Comparison of ENCODE assay signal across 9 cellular contexts in the genomic region with DNA sequence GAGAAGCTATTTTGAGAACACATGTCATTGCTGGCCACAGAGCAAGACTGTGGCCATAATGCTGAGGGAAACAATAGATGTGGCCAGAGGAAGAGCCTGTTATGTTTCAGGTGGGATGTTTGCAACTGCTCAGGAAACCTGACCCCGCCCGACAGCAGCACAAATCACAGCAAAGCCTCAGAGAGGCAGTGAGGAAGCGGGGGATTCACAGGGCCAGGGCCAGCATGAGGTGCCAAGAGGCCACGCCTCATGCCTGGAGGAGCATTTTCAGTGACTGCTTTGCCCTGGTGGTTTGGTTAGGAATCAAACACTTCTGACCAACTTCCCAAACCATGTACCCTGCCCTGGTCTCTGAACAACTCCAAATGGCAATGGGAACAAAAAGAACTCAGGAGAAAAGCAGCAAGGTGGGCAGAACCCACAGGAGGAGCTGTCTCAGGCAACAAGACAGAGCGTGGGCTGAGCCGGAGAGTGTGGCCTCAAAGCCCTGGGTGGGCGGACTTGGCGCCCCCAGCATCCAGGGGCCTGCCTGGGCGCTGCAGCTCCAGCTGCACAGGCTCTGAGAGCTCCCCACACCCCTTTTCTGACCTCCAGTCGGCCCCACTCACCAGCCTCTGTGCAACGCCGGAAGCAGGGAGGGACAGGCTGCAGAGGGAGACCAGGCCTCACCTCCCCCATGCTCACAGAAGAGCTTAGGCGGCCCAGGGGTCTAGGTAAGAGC. TPM values are rescaled to one million over a fixed set of nuclear protein-coding genes. Genes with fewer than 3 reads are reported as not detected.
DNase-seq lines count a peak whose midpoint lies in the region; ATAC-seq and TF ChIP-seq lines count a peak whose summit lies in the region.
"Had no signal": no experiment of that assay in that cellular context is flagged by ENCODE, and none has a peak within 500 bp of the region (broad histone marks: within the 10 kb centered on the region; RNA-seq: fewer than 3 reads in every experiment).

No MANE protein-coding gene starts in this region.

- POLR2A ChIA-PET in HEK293 (lab: Yijun Ruan, JAX), result interaction anchor here (1.2 kb wide), 1 partner anchor 12 kb away, joined by 3 read pairs; no protein-coding TSS in a partner anchor

- H3K27me3 ChIP-seq in body of pancreas (no peaks in the 10 kb centered on the region), left lung (no peaks in the 10 kb centered on the region), stomach (no peaks in the 10 kb centered on the region)

- CTCF ChIA-PET in HEK293 (lab: Yijun Ruan, JAX), result interaction anchor here (0.5 to 3.8 kb wide), 8 partner anchors 8 to 169 kb away, joined by 3 to 18 read pairs (median 4); a partner anchor contains a TSS

- no peak overlapping the region for H3K4me3 ChIP-seq in HEK293 (ENCODE audit: low read depth, low read length)
- H3K4me3 ChIP-seq in body of pancreas, result no peak overlapping the region
- H3K4me3 ChIP-seq in left lung, result no peak overlapping the region
- H3K4me3 ChIP-seq in stomach, result no peak overlapping the region

- H3K9me3 ChIP-seq in HEK293 (ENCODE audit: control insufficient read depth, insufficient read depth, low read depth, low read length), result no peaks in the 10 kb centered on the region
- no peaks in the 10 kb centered on the region for H3K9me3 ChIP-seq in body of pancreas
- no peaks in the 10 kb centered on the region for H3K9me3 ChIP-seq in left lung
- no peaks in the 10 kb centered on the region for H3K9me3 ChIP-seq in stomach

- no peak for TF ChIP-seq CTCF in HEK293 (tag by site-specific recombination; IDR thresholded peaks at IDR 0.05)
- TF ChIP-seq CTCF in body of pancreas (IDR thresholded peaks at IDR 0.05), result no peak
- TF ChIP-seq CTCF in left lung (IDR thresholded peaks at IDR 0.05), result no peak
- no peak for TF ChIP-seq CTCF in stomach (IDR thresholded peaks at IDR 0.05)

- peaks cover 4 to 57% of the 10 kb centered on the region in 2 experiments; a peak in 2 of 3 replicates for H3K36me3 ChIP-seq in HEK293 (ENCODE audit: control insufficient read depth in 2 of 2, insufficient read depth in 1 of 2, low read length in 2 of 2)
- peaks cover 0 to 4% of the 10 kb centered on the region in 2 donors for H3K36me3 ChIP-seq in body of pancreas (replicated peaks in 1 of 2; ENCODE audit: insufficient read depth in 1 of 2, low read depth in 2 of 2)
- H3K36me3 ChIP-seq in left lung, result peaks cover 0 to 33% of the 10 kb centered on the region in 2 donors
- H3K36me3 ChIP-seq in stomach, result peaks cover 6 to 81% (median 67%) of the 10 kb centered on the region in 4 donors

- DNase-seq in body of pancreas, result no peak
- no peak for DNase-seq in left lung
- DNase-seq in stomach, result no peak
- DNase-seq in SW480 (ENCODE audit: low spot score), result no peak
- DNase-seq in NCI-H446 (lab: John Stamatoyannopoulos, UW), result no peak
- DNase-seq in NK-92 (lab: John Stamatoyannopoulos, UW; ENCODE audit: unreplicated experiment), result no peak
- no peak for DNase-seq in HK-2 (ENCODE audit: unreplicated experiment)
- DNase-seq: GOT3 had no signal

- intact Hi-C loops in body of pancreas (cut with DNase I) (no loop called here), left lung (cut with DNase I) (no loop called here), stomach (cut with DNase I; ENCODE audit: low total_unique reads) (no loop called here)

- H3K27ac ChIP-seq in HEK293 (ENCODE audit: extremely low read depth, low read depth, low read length) (0 out of 2 replicates have a peak overlapping the region, but pooled peaks have one; percentile 42), body of pancreas (peak overlapping the region in 2 of 4 donors; percentile 4 to 44), left lung (peak overlapping the region; percentile 56 to 57), stomach (peak overlapping the region; percentile 22 to 94 (median 62))

- WGBS in body of pancreas, 2 donors, result 85 to 86% methylated on average over 11 to 13 of the region's 13 CpGs
- WGBS in stomach, 5 donors, result 57 to 82% (median 70%) methylated on average over 9 to 13 of the region's 13 CpGs

- TF ChIP-seq POLR2A in body of pancreas (IDR thresholded peaks at IDR 0.05) (no peak), stomach (IDR thresholded peaks at IDR 0.05) (no peak)

- H3K4me1 ChIP-seq in HEK293 (ENCODE audit: control insufficient read depth, insufficient read depth, low read length), result peaks cover 3% of the 10 kb centered on the region; the same call in 1 of the 2 replicates
- H3K4me1 ChIP-seq in body of pancreas, result peaks cover 7% of the 10 kb centered on the region
- peaks cover 23 to 58% of the 10 kb centered on the region in 2 donors for H3K4me1 ChIP-seq in left lung
- peaks cover 0 to 47% (median 27%) of the 10 kb centered on the region in 4 donors for H3K4me1 ChIP-seq in stomach

- ATAC-seq in body of pancreas (peak; percentile 20), left lung (peak; percentile 48)

- no peak for TF ChIP-seq EP300 in stomach (IDR thresholded peaks at IDR 0.05)

TF ChIP-seq in HEK293, 187 proteins besides CTCF, POLR2A, EP300 and RAD21:
- TF ChIP-seq, protein P1, sequence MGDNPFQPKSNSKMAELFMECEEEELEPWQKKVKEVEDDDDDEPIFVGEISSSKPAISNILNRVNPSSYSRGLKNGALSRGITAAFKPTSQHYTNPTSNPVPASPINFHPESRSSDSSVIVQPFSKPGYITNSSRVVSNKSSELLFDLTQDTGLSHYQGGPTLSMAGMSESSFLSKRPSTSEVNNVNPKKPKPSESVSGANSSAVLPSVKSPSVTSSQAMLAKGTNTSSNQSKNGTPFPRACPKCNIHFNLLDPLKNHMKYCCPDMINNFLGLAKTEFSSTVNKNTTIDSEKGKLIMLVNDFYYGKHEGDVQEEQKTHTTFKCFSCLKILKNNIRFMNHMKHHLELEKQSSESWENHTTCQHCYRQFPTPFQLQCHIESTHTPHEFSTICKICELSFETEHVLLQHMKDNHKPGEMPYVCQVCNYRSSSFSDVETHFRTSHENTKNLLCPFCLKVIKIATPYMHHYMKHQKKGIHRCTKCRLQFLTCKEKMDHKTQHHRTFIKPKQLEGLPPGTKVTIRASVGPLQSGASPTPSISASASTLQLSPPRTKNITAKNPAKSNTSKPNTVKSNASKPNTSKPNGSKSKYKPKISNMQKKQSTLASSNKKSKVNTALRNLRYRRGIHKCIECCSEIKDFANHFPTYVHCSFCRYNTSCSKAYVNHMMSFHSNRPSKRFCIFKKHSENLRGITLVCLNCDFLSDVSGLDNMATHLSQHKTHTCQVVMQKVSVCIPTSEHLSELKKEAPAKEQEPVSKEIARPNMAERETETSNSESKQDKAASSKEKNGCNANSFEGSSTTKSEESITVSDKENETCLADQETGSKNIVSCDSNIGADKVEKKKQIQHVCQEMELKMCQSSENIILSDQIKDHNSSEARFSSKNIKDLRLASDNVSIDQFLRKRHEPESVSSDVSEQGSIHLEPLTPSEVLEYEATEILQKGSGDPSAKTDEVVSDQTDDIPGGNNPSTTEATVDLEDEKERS (tag by site-specific recombination; IDR thresholded peaks at IDR 0.05), result no peak
- TF ChIP-seq ZNF114 (tag by site-specific recombination; IDR thresholded peaks at IDR 0.05) (no peak), ZNF37A (tag by site-specific recombination; IDR thresholded peaks at IDR 0.05) (no peak), ZFHX2 (tag by site-specific recombination; conservative IDR thresholded peaks at IDR 0.05) (peak; percentile 95), ZNF670 (tag by site-specific recombination; IDR thresholded peaks at IDR 0.05; ENCODE audit: low read depth) (no peak), ZNF423 (tag by site-specific recombination; IDR thresholded peaks at IDR 0.05) (no peak), ZNF155 (tag by site-specific recombination; IDR thresholded peaks at IDR 0.05) (no peak), WT1 (tag by site-specific recombination; IDR thresholded peaks at IDR 0.05) (no peak), HOXA7 (CRISPR knock-in tag; IDR thresholded peaks at IDR 0.05; ENCODE audit: borderline replicate concordance) (no peak), EGR2 (tag by site-specific recombination; IDR thresholded peaks at IDR 0.05; ENCODE audit: low read depth) (peak; percentile 94), ZXDB (tag by site-specific recombination; IDR thresholded peaks at IDR 0.05) (no peak)

RNA-seq across cellular contexts. Expression of a gene that starts 20.6 kb away (rescaled TPM):
- total RNA-seq in body of pancreas (10 to 100 TPM in 1 of 2 donors, 1 to 10 TPM in 1; 9.6 to 18.1 TPM), left lung (10 to 100 TPM; 25.5 to 28.2 TPM), stomach (100 to 1,000 TPM in 1 of 5 donors, 10 to 100 TPM in 1, 1 to 10 TPM in 3; 7.6 to 107 (median 9.4) TPM)
- 10 to 100 TPM in 1 of 3 donors, 1 to 10 TPM in 2; 1.5 to 11.2 (median 6.2) TPM for polyA plus RNA-seq in stomach

RNA-seq across cellular contexts. Expression of a gene that starts 33.7 kb away (rescaled TPM):
- total RNA-seq in body of pancreas, result 10 to 100 TPM; 17.1 to 36.3 TPM
- 10 to 100 TPM; 26.1 to 28.7 TPM for total RNA-seq in left lung
- total RNA-seq in stomach, result 10 to 100 TPM in 3 of 5 donors, 1 to 10 TPM in 1, not detected in 1; 3.1 to 31.9 (median 17.3) TPM
- polyA plus RNA-seq in stomach, result 10 to 100 TPM; 60.3 to 83.4 (median 66.7) TPM

RNA-seq across cellular contexts. Expression of a gene that starts 45.5 kb away (rescaled TPM):
- 10 to 100 TPM; 34.8 to 77.8 TPM for total RNA-seq in body of pancreas
- total RNA-seq in left lung, result 10 to 100 TPM; 30.7 to 36.0 TPM
- 100 to 1,000 TPM in 2 of 5 donors, 10 to 100 TPM in 3; 26.1 to 188 (median 95.0) TPM for total RNA-seq in stomach
- 10 to 100 TPM; 11.6 to 27.9 (median 17.7) TPM for polyA plus RNA-seq in stomach

RNA-seq across cellular contexts. Expression of a gene that starts 50.4 kb away (rescaled TPM):
- 1 to 10 TPM; 3.1 to 3.6 TPM for total RNA-seq in body of pancreas
- total RNA-seq in left lung, result 1 to 10 TPM; 2.7 to 5.1 TPM
- under 1 TPM in 2 of 5 donors, not detected in 3; 0.58 to 0.92 TPM for total RNA-seq in stomach
- polyA plus RNA-seq in stomach, result under 1 TPM in 2 of 3 donors, not detected in 1; 0.50 to 0.85 TPM
